ENCODE assay signal across 8 cellular contexts in the genomic region with DNA sequence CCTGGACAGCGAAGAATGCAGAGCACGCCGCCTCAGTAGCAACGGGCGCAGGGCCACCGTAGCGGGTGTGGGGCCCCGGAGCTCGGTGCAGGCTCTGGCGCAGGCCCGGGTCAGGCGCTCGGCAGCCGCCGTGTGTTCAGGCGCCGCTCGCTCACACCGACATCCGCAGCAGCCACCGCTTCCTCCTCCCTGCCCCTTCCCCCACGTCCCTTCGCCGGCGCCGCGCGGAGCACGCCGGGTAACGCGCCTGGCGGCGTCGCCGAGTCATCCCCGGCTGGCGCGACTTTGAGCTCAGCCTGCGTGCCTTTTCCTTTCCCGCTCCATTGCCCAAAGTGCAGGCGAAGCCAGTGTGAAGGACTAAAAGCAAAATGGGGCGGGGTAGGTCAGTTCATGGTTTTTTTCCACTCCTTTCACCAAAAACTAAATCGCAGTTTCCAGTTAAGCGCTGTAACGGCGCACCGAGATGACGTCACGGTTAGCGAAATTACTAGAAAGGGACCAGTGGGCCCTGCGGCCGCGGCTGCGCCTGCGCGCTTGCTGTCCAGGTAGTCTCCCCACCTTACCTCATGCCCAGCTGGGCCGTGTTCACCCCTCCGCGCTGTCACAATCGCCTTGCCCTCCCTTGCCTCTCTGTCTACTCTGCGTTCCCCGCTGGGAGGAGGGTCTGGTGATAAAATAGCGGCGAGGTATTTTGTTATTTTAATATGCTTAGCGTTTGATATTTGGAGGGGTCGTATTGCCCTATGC. TPM values are rescaled to one million over a fixed set of nuclear protein-coding genes. Genes with fewer than 3 reads are reported as not detected.
DNase-seq lines count a peak whose midpoint lies in the region; ATAC-seq and TF ChIP-seq lines count a peak whose summit lies in the region.

A gene (minus strand): TSS at position 191 of the 747 bp plus-strand sequence. CDS start 279 bp downstream, outside the sequence.

- peak within 1 kb of the TSS; percentile 100 for H3K9ac ChIP-seq in liver (ENCODE audit: low read depth in 1 of 2, low read length in 2 of 2)

- peak within 1 kb of the TSS; percentile 94 for H3K4me3 ChIP-seq in CD4-positive, CD25-positive, alpha-beta regulatory T cell (ENCODE audit: low read depth, low read length)
- peak within 1 kb of the TSS; percentile 82 to 93 (median 86) for H3K4me3 ChIP-seq in liver (ENCODE audit: low read depth in 1 of 3, low read length in 3 of 3)

- H3K9me3 ChIP-seq in CD4-positive, CD25-positive, alpha-beta regulatory T cell (ENCODE audit: control insufficient read depth in 2 of 2, low read length in 2 of 2): no peaks in the 10 kb centered on the region
- no peaks in the 10 kb centered on the region for H3K9me3 ChIP-seq in liver (ENCODE audit: control insufficient read depth in 4 of 4, low read length in 3 of 4)

- no peak for TF ChIP-seq CTCF in liver (IDR thresholded peaks at IDR 0.05; ENCODE audit: low read depth, low read length, missing input control)

- no peaks in the 10 kb centered on the region for H3K36me3 ChIP-seq in CD4-positive, CD25-positive, alpha-beta regulatory T cell (ENCODE audit: control insufficient read depth, insufficient read depth, low read length)
- H3K36me3 ChIP-seq in liver (ENCODE audit: control insufficient read depth in 4 of 4, insufficient read depth in 3 of 4, low read depth in 1 of 4, low read length in 3 of 4): no peaks in the 10 kb centered on the region

- DNase-seq in CD4-positive, CD25-positive, alpha-beta regulatory T cell: peak; percentile 87 to 96 (median 95)
- peak; percentile 94 for DNase-seq in NCI-H82 (lab: John Stamatoyannopoulos, UW)
- peak; percentile 90 to 93 for DNase-seq in activated CD4-positive, alpha-beta T cell treated with anti-CD3 and anti-CD28 coated beads, Interleukin-2, amount 50 U/mL, for 48 hours
- DNase-seq in dermis microvascular lymphatic vessel endothelial cell (ENCODE audit: low read depth in 2 of 2): peak; percentile 94 to 97
- DNase-seq in stimulated activated CD4-positive, alpha-beta T cell treated with anti-CD3 and anti-CD28 coated beads, Interleukin-4, amount 100 ng/mL, for 1 hour: peak; percentile 90

- TF ChIP-seq RAD21 in liver (IDR thresholded peaks at IDR 0.05): no peak

- peak within 1 kb of the TSS; percentile 97 for H3K27ac ChIP-seq in CD4-positive, CD25-positive, alpha-beta regulatory T cell (ENCODE audit: insufficient read depth, low read length, poor library complexity, severe bottlenecking)
- peak within 1 kb of the TSS; percentile 99 to 100 for H3K27ac ChIP-seq in liver (ENCODE audit: low read depth in 1 of 2, low read length in 2 of 2)

- peaks cover 4% of the 10 kb centered on the region for H3K27me3 Mint-ChIP-seq in CD4-positive, CD25-positive, alpha-beta regulatory T cell

- H3K36me3 Mint-ChIP-seq in CD4-positive, CD25-positive, alpha-beta regulatory T cell: peaks cover 10% of the 10 kb centered on the region

- H3K4me1 ChIP-seq in CD4-positive, CD25-positive, alpha-beta regulatory T cell (ENCODE audit: control insufficient read depth, insufficient read depth, low read length, poor library complexity, severe bottlenecking): peaks cover 42% of the 10 kb centered on the region
- peaks cover 4 to 30% (median 5%) of the 10 kb centered on the region in 4 donors for H3K4me1 ChIP-seq in liver (ENCODE audit: control insufficient read depth in 4 of 4, insufficient read depth in 4 of 4, low read length in 3 of 4)

- H3K9me3 Mint-ChIP-seq in CD4-positive, CD25-positive, alpha-beta regulatory T cell: peaks cover 0 to 3% (median 0%) of the 10 kb centered on the region in 7 donors

- no peaks in the 10 kb centered on the region for H3K27me3 ChIP-seq in CD4-positive, CD25-positive, alpha-beta regulatory T cell (ENCODE audit: control insufficient read depth, insufficient read depth, low read length)
- no peaks in the 10 kb centered on the region for H3K27me3 ChIP-seq in liver (ENCODE audit: control insufficient read depth in 4 of 4, insufficient read depth in 4 of 4, low read length in 3 of 4)

- peak; percentile 89 to 90 for ATAC-seq in CD4-positive, CD25-positive, alpha-beta regulatory T cell (ENCODE audit: low read depth in 2 of 2)
- ATAC-seq in GM19452 (IDR thresholded peaks at IDR 0.05; ENCODE audit: unreplicated experiment) (peak; percentile 79), HG03575 (IDR thresholded peaks at IDR 0.05; ENCODE audit: extremely low read depth, insufficient number of reproducible peaks, low FRiP score, unreplicated experiment) (peak; percentile 27)

- peak within 1 kb of the TSS; percentile 99 for H3K27ac Mint-ChIP-seq in CD4-positive, CD25-positive, alpha-beta regulatory T cell

- peak within 1 kb of the TSS; percentile 88 to 99 (median 95) for H3K4me3 Mint-ChIP-seq in CD4-positive, CD25-positive, alpha-beta regulatory T cell

- WGBS in liver: under 1% methylated on average over 67 of the region's 67 CpGs

- peaks cover 17 to 50% (median 36%) of the 10 kb centered on the region in 4 donors for H3K4me1 Mint-ChIP-seq in CD4-positive, CD25-positive, alpha-beta regulatory T cell

TF ChIP-seq in liver, 16 proteins besides CTCF, POLR2A, EP300 and RAD21:
- TF ChIP-seq, protein P1, sequence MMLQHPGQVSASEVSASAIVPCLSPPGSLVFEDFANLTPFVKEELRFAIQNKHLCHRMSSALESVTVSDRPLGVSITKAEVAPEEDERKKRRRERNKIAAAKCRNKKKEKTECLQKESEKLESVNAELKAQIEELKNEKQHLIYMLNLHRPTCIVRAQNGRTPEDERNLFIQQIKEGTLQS (IDR thresholded peaks at IDR 0.05): no peak
- TF ChIP-seq HNF4G (IDR thresholded peaks at IDR 0.05) (no peak), TAF1 (conservative IDR thresholded peaks at IDR 0.05) (no peak), FOXA2 (IDR thresholded peaks at IDR 0.05) (no peak), RXRA (IDR thresholded peaks at IDR 0.05) (no peak), EGR1 (IDR thresholded peaks at IDR 0.05; ENCODE audit: low read depth in 2 of 2) (peak; percentile 63 to 74), YY1 (IDR thresholded peaks at IDR 0.05) (peak; percentile 61), NR2F2 (IDR thresholded peaks at IDR 0.05) (no peak), SP1 (IDR thresholded peaks at IDR 0.05) (peak; percentile 60), HNF4A (conservative IDR thresholded peaks at IDR 0.05) (peak in 1 of 2 donors; percentile 10), GABPA (IDR thresholded peaks at IDR 0.05 in 1 of 2, conservative IDR thresholded peaks at IDR 0.05 in 1 of 2) (peak in 1 of 2 donors; percentile 54), FOXA1 (IDR thresholded peaks at IDR 0.05) (no peak), JUND (IDR thresholded peaks at IDR 0.05) (peak; percentile 56 to 63)
- TF ChIP-seq, protein P2, sequence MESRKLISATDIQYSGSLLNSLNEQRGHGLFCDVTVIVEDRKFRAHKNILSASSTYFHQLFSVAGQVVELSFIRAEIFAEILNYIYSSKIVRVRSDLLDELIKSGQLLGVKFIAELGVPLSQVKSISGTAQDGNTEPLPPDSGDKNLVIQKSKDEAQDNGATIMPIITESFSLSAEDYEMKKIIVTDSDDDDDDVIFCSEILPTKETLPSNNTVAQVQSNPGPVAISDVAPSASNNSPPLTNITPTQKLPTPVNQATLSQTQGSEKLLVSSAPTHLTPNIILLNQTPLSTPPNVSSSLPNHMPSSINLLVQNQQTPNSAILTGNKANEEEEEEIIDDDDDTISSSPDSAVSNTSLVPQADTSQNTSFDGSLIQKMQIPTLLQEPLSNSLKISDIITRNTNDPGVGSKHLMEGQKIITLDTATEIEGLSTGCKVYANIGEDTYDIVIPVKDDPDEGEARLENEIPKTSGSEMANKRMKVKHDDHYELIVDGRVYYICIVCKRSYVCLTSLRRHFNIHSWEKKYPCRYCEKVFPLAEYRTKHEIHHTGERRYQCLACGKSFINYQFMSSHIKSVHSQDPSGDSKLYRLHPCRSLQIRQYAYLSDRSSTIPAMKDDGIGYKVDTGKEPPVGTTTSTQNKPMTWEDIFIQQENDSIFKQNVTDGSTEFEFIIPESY (IDR thresholded peaks at IDR 0.05): peak; percentile 56
- TF ChIP-seq, protein P3, sequence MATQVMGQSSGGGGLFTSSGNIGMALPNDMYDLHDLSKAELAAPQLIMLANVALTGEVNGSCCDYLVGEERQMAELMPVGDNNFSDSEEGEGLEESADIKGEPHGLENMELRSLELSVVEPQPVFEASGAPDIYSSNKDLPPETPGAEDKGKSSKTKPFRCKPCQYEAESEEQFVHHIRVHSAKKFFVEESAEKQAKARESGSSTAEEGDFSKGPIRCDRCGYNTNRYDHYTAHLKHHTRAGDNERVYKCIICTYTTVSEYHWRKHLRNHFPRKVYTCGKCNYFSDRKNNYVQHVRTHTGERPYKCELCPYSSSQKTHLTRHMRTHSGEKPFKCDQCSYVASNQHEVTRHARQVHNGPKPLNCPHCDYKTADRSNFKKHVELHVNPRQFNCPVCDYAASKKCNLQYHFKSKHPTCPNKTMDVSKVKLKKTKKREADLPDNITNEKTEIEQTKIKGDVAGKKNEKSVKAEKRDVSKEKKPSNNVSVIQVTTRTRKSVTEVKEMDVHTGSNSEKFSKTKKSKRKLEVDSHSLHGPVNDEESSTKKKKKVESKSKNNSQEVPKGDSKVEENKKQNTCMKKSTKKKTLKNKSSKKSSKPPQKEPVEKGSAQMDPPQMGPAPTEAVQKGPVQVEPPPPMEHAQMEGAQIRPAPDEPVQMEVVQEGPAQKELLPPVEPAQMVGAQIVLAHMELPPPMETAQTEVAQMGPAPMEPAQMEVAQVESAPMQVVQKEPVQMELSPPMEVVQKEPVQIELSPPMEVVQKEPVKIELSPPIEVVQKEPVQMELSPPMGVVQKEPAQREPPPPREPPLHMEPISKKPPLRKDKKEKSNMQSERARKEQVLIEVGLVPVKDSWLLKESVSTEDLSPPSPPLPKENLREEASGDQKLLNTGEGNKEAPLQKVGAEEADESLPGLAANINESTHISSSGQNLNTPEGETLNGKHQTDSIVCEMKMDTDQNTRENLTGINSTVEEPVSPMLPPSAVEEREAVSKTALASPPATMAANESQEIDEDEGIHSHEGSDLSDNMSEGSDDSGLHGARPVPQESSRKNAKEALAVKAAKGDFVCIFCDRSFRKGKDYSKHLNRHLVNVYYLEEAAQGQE (IDR thresholded peaks at IDR 0.05): no peak
- TF ChIP-seq, protein P4, sequence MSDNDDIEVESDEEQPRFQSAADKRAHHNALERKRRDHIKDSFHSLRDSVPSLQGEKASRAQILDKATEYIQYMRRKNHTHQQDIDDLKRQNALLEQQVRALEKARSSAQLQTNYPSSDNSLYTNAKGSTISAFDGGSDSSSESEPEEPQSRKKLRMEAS (IDR thresholded peaks at IDR 0.05): peak; percentile 92

RNA-seq across cellular contexts. Expression of the gene that starts here (rescaled TPM):
- 141 TPM for total RNA-seq in CD4-positive, CD25-positive, alpha-beta regulatory T cell
- polyA plus RNA-seq in CD4-positive, CD25-positive, alpha-beta regulatory T cell: 10 to 100 TPM; 70.0 to 85.6 (median 75.2) TPM
- total RNA-seq in dermis microvascular lymphatic vessel endothelial cell (98.8 and 122 TPM in 2 replicates), liver (10 to 100 TPM; 77.3 to 88.8 TPM)
- 10 to 100 TPM; 42.7 to 48.9 TPM for polyA plus RNA-seq in liver

Comparison
In these comparisons a context has a peak if more than half of its experiments do, and no peak if none do; other contexts are left out.
1. Peak in every context shown above with its lines: DNase-seq, ATAC-seq, H3K4me3 ChIP-seq and H3K27ac ChIP-seq.
2. ATAC-seq: peak in every context shown above with its lines; median percentile 90 in CD4-positive, CD25-positive, alpha-beta regulatory T cell; 79 in GM19452; 27 in HG03575.